ENCODE assay signal across 11 cellular contexts in the genomic region with DNA sequence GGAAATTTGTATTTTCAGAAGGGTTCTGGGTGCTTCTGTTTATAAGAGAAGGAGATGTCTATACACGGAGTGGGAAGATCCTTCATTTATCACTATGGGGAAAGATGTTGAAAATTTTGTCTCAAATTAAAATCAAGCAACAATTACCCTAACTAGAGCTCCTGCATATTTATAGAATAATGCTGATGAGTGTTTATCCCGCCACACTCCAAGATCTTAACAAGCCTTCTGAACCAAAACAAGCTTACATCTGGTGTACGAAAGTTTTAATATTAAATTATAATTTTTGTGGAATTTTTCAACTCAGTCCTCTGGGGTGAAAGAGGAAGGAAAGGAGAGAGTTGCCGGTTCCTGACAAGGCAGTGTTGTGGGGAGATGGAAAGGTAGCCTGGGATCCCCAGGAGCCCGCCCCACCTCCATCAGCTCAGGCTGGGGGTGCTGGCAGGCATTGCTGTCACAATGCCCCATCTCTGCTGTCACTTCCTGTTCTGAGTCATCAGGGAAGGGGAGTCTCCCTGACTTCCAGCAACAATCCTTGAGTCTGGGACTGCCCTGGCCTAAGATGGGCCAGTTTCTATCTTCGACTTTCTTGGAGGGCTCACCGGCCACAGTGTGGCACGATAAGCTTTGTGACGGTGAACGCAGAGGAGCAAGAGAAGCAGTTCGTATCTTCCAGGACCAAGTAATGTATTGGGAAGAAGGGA.
DNase-seq lines count a peak whose midpoint lies in the region; ATAC-seq and TF ChIP-seq lines count a peak whose summit lies in the region.
"Had no signal": no experiment of that assay in that cellular context is flagged by ENCODE, and none has a peak within 500 bp of the region (broad histone marks: within the 10 kb centered on the region; RNA-seq: fewer than 3 reads in every experiment).

No MANE protein-coding gene starts in this region.

- H3K27ac Mint-ChIP-seq in activated naive CD4-positive, alpha-beta T cell treated with anti-CD3 and anti-CD28 coated beads, Interleukin-2, amount 50 U/mL, for 24 hours: peak overlapping the region; percentile 92

- H3K9me3 ChIP-seq in transverse colon: no peaks in the 10 kb centered on the region

- TF ChIP-seq EP300 in transverse colon (IDR thresholded peaks at IDR 0.05; ENCODE audit: low read depth): no peak

- no peak for ATAC-seq in GM18867 (IDR thresholded peaks at IDR 0.05; ENCODE audit: unreplicated experiment)
- ATAC-seq in HG02642 (IDR thresholded peaks at IDR 0.05; ENCODE audit: poor library complexity, unreplicated experiment): no peak

- no peak overlapping the region for H3K4me3 Mint-ChIP-seq in activated naive CD4-positive, alpha-beta T cell treated with anti-CD3 and anti-CD28 coated beads, Interleukin-2, amount 50 U/mL, for 24 hours

- H3K27me3 ChIP-seq in transverse colon: no peaks in the 10 kb centered on the region

- H3K4me1 ChIP-seq in transverse colon: peaks cover 0 to 48% (median 6%) of the 10 kb centered on the region in 4 donors

- intact Hi-C loops in transverse colon (cut with DNase I; ENCODE audit: low total_unique reads): no loop called here

- 63 to 84% methylated on average over 4 to 11 of the region's 11 CpGs for WGBS in transverse colon (ENCODE audit: low coverage in 1 of 2), 2 donors

- H3K9me3 Mint-ChIP-seq in activated naive CD4-positive, alpha-beta T cell treated with anti-CD3 and anti-CD28 coated beads, Interleukin-2, amount 50 U/mL, for 24 hours: no peaks in the 10 kb centered on the region

- DNase-seq in activated naive CD4-positive, alpha-beta T cell treated with anti-CD3 and anti-CD28 coated beads, Interleukin-2, amount 50 U/mL, for 16 hours: no peak
- DNase-seq in amniotic epithelial cell (ENCODE audit: low read depth): peak; percentile 32
- peak; percentile 30 for DNase-seq in iPS-NIHi7 (ENCODE audit: extremely low spot score)
- no peak for DNase-seq in transverse colon
- DNase-seq in NCI-H1930 (lab: John Stamatoyannopoulos, UW): no peak
- DNase-seq: amygdala, islet precursor cell had no signal

- H3K27ac ChIP-seq in transverse colon: peak overlapping the region in 3 of 4 donors; percentile 33 to 47 (median 34)
- H3K27ac ChIP-seq: SK-N-MC had no signal

- peaks cover 12% of the 10 kb centered on the region for H3K4me1 Mint-ChIP-seq in activated naive CD4-positive, alpha-beta T cell treated with anti-CD3 and anti-CD28 coated beads, Interleukin-2, amount 50 U/mL, for 24 hours

- peaks cover 0 to 87% (median 33%) of the 10 kb centered on the region in 4 donors for H3K36me3 ChIP-seq in transverse colon

- H3K4me3 ChIP-seq in transverse colon: no peak overlapping the region
- H3K4me3 ChIP-seq: SK-N-MC had no signal

- TF ChIP-seq POLR2A in transverse colon (IDR thresholded peaks at IDR 0.05): no peak

- no peak for TF ChIP-seq CTCF in transverse colon (IDR thresholded peaks at IDR 0.05)

- peaks cover 16% of the 10 kb centered on the region for H3K36me3 Mint-ChIP-seq in activated naive CD4-positive, alpha-beta T cell treated with anti-CD3 and anti-CD28 coated beads, Interleukin-2, amount 50 U/mL, for 24 hours

- in situ Hi-C loops in transverse colon (cut with MboI; ENCODE audit: low pct_ligation_motif_present in 1 of 4, low pct_unique_long_range_greater_than_20kb in 1 of 4, low sequenced_read_pairs in 3 of 4): loop anchor here in 1 of 4 donors (5.0 kb wide), 1 partner anchor 419 kb away; no protein-coding TSS in a partner anchor

- H3K27me3 Mint-ChIP-seq in activated naive CD4-positive, alpha-beta T cell treated with anti-CD3 and anti-CD28 coated beads, Interleukin-2, amount 50 U/mL, for 24 hours: no peaks in the 10 kb centered on the region

Comparison
In these comparisons a context has a peak if more than half of its experiments do, and no peak if none do; other contexts are left out.
1. DNase-seq: peak in amniotic epithelial cell (single experiment) and iPS-NIHi7 (single experiment); none in activated naive CD4-positive, alpha-beta T cell treated with anti-CD3 and anti-CD28 coated beads, Interleukin-2, amount 50 U/mL, for 16 hours (single experiment), transverse colon (single experiment) and NCI-H1930 (0 of 2).